In the genomic region with DNA sequence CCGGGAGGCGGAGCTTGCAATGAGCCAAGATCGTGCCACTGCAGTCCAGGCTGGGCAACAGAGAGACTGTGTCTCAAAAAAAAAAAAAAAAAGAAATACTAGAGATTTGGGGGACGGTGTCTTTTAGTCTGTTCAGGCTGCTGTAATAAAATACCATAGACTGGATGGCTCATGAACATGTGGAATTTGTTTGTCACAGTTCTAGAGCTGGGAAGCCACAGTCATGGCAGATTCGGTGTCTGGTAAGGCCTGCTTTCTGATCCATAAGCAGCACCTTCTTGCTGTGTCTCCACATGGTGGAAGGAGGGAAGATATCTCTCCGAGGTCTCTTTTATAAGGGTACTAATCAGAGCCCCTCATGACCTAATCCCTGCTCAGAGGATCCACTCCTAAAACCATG, we compare ENCODE assay signal across 1 cellular context.
TF ChIP-seq lines count a peak whose summit lies in the region.

No MANE protein-coding gene starts in this region.

TF ChIP-seq in H1, 55 proteins besides CTCF, POLR2A, EP300 and RAD21 (continued from another document):
- TF ChIP-seq, protein P1, sequence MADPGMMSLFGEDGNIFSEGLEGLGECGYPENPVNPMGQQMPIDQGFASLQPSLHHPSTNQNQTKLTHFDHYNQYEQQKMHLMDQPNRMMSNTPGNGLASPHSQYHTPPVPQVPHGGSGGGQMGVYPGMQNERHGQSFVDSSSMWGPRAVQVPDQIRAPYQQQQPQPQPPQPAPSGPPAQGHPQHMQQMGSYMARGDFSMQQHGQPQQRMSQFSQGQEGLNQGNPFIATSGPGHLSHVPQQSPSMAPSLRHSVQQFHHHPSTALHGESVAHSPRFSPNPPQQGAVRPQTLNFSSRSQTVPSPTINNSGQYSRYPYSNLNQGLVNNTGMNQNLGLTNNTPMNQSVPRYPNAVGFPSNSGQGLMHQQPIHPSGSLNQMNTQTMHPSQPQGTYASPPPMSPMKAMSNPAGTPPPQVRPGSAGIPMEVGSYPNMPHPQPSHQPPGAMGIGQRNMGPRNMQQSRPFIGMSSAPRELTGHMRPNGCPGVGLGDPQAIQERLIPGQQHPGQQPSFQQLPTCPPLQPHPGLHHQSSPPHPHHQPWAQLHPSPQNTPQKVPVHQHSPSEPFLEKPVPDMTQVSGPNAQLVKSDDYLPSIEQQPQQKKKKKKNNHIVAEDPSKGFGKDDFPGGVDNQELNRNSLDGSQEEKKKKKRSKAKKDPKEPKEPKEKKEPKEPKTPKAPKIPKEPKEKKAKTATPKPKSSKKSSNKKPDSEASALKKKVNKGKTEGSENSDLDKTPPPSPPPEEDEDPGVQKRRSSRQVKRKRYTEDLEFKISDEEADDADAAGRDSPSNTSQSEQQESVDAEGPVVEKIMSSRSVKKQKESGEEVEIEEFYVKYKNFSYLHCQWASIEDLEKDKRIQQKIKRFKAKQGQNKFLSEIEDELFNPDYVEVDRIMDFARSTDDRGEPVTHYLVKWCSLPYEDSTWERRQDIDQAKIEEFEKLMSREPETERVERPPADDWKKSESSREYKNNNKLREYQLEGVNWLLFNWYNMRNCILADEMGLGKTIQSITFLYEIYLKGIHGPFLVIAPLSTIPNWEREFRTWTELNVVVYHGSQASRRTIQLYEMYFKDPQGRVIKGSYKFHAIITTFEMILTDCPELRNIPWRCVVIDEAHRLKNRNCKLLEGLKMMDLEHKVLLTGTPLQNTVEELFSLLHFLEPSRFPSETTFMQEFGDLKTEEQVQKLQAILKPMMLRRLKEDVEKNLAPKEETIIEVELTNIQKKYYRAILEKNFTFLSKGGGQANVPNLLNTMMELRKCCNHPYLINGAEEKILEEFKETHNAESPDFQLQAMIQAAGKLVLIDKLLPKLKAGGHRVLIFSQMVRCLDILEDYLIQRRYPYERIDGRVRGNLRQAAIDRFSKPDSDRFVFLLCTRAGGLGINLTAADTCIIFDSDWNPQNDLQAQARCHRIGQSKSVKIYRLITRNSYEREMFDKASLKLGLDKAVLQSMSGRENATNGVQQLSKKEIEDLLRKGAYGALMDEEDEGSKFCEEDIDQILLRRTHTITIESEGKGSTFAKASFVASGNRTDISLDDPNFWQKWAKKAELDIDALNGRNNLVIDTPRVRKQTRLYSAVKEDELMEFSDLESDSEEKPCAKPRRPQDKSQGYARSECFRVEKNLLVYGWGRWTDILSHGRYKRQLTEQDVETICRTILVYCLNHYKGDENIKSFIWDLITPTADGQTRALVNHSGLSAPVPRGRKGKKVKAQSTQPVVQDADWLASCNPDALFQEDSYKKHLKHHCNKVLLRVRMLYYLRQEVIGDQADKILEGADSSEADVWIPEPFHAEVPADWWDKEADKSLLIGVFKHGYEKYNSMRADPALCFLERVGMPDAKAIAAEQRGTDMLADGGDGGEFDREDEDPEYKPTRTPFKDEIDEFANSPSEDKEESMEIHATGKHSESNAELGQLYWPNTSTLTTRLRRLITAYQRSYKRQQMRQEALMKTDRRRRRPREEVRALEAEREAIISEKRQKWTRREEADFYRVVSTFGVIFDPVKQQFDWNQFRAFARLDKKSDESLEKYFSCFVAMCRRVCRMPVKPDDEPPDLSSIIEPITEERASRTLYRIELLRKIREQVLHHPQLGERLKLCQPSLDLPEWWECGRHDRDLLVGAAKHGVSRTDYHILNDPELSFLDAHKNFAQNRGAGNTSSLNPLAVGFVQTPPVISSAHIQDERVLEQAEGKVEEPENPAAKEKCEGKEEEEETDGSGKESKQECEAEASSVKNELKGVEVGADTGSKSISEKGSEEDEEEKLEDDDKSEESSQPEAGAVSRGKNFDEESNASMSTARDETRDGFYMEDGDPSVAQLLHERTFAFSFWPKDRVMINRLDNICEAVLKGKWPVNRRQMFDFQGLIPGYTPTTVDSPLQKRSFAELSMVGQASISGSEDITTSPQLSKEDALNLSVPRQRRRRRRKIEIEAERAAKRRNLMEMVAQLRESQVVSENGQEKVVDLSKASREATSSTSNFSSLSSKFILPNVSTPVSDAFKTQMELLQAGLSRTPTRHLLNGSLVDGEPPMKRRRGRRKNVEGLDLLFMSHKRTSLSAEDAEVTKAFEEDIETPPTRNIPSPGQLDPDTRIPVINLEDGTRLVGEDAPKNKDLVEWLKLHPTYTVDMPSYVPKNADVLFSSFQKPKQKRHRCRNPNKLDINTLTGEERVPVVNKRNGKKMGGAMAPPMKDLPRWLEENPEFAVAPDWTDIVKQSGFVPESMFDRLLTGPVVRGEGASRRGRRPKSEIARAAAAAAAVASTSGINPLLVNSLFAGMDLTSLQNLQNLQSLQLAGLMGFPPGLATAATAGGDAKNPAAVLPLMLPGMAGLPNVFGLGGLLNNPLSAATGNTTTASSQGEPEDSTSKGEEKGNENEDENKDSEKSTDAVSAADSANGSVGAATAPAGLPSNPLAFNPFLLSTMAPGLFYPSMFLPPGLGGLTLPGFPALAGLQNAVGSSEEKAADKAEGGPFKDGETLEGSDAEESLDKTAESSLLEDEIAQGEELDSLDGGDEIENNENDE (IDR thresholded peaks at IDR 0.05; ENCODE audit: insufficient replicate concordance, low read length): no peak
- TF ChIP-seq, protein P2, sequence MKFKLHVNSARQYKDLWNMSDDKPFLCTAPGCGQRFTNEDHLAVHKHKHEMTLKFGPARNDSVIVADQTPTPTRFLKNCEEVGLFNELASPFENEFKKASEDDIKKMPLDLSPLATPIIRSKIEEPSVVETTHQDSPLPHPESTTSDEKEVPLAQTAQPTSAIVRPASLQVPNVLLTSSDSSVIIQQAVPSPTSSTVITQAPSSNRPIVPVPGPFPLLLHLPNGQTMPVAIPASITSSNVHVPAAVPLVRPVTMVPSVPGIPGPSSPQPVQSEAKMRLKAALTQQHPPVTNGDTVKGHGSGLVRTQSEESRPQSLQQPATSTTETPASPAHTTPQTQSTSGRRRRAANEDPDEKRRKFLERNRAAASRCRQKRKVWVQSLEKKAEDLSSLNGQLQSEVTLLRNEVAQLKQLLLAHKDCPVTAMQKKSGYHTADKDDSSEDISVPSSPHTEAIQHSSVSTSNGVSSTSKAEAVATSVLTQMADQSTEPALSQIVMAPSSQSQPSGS (IDR thresholded peaks at IDR 0.05; ENCODE audit: low read length): no peak
- TF ChIP-seq SAP30 (IDR thresholded peaks at IDR 0.05; ENCODE audit: insufficient read depth, insufficient replicate concordance, low read length) (no peak), NRF1 (IDR thresholded peaks at IDR 0.05; ENCODE audit: low read depth, low read length) (no peak), CHD2 (IDR thresholded peaks at IDR 0.05; ENCODE audit: low read length) (no peak)
